In the genomic region with DNA sequence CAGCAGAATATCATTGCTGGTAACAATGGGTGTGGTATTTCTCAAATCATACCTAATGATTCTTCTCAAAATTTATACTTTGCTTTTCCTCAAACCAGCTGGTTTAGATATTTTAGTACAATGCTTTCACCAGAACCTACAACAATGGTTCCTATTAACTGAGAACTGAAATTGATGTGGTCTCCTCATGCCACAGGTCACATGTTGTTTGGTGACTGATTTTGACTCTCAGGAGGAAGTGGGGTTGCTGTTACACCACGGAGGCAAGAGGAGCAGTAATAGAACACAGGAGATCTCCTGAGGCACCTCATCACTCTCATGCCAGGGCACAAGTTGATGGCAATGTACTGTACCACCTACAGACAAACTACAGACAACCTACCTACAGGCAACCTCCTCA, we compare ENCODE assay signal across 8 cellular contexts. TPM values are rescaled to one million over a fixed set of nuclear protein-coding genes. Genes with fewer than 3 reads are reported as not detected.
DNase-seq lines count a peak whose midpoint lies in the region; ATAC-seq and TF ChIP-seq lines count a peak whose summit lies in the region.

No MANE protein-coding gene starts in this region.

- H2BK120ac ChIP-seq in neuronal stem cell (ENCODE audit: low read depth, low read length) = no peak overlapping the region

- WGBS in neuronal stem cell (ENCODE audit: extremely low coverage in 2 of 2, insufficient read length in 2 of 2, insufficient replicate concordance in 1 of 2), 2 donors = no CpG with 5 or more reads among the region's 1 CpG

- H2AFZ ChIP-seq in Karpas-422 (ENCODE audit: low read length) = no peak overlapping the region
- no peak overlapping the region for H2AFZ ChIP-seq in neuronal stem cell (ENCODE audit: low read length)

- H3K9ac ChIP-seq in Karpas-422 (ENCODE audit: low read length) (peak overlapping the region; percentile 74; the same call in 1 of the 2 replicates), neuronal stem cell (ENCODE audit: low read depth, low read length, poor library complexity) (no peak overlapping the region)

- H4K91ac ChIP-seq in neuronal stem cell (ENCODE audit: low read depth, low read length, poor library complexity) = no peak overlapping the region

- no peak overlapping the region for H2BK12ac ChIP-seq in neuronal stem cell (ENCODE audit: low read length)

- H3K36me3 ChIP-seq in Karpas-422 (ENCODE audit: insufficient read depth, low read length) = peaks cover 16% of the 10 kb centered on the region; the same call in 1 of the 2 replicates
- H3K36me3 ChIP-seq in neuronal stem cell (replicated peaks in 1 of 2; ENCODE audit: control insufficient read depth in 2 of 2, insufficient read depth in 2 of 2, low read length in 2 of 2) = peaks cover 0 to 4% of the 10 kb centered on the region in 2 donors

- H3K27me3 ChIP-seq in Karpas-422 (ENCODE audit: low read length) (no peaks in the 10 kb centered on the region), neuronal stem cell (ENCODE audit: control insufficient read depth in 3 of 3, insufficient read depth in 3 of 3, low read depth in 1 of 3, low read length in 3 of 3) (no peaks in the 10 kb centered on the region)

- H3K79me2 ChIP-seq in Karpas-422 (ENCODE audit: low read length) = peaks cover 32% of the 10 kb centered on the region

- no peak overlapping the region for H2AK5ac ChIP-seq in neuronal stem cell (ENCODE audit: low read depth, low read length)

- peak overlapping the region; percentile 4; the same call in 1 of the 2 replicates for H3K4me3 ChIP-seq in Karpas-422 (ENCODE audit: low read length)
- H3K4me3 ChIP-seq in neuronal stem cell (ENCODE audit: low read length in 2 of 2) = no peak overlapping the region

- H4K20me1 ChIP-seq in Karpas-422 (ENCODE audit: insufficient read depth, low read depth, low read length) = no peaks in the 10 kb centered on the region

- peak; percentile 48 for ATAC-seq in GM18520 (IDR thresholded peaks at IDR 0.05; ENCODE audit: unreplicated experiment)
- peak; percentile 48 for ATAC-seq in GM21723 (IDR thresholded peaks at IDR 0.05; ENCODE audit: unreplicated experiment)

- no peak overlapping the region for H4K8ac ChIP-seq in neuronal stem cell (ENCODE audit: low read depth, low read length)

- H2BK15ac ChIP-seq in neuronal stem cell (ENCODE audit: low read length) = no peak overlapping the region

- H3K4me2 ChIP-seq in Karpas-422 (ENCODE audit: low read depth, low read length, poor library complexity, severe bottlenecking) = peak overlapping the region; percentile 93
- no peak overlapping the region for H3K4me2 ChIP-seq in neuronal stem cell (ENCODE audit: insufficient read depth, low read length, poor library complexity, severe bottlenecking)

- H3K23ac ChIP-seq in neuronal stem cell (ENCODE audit: low read depth, low read length, poor library complexity) = no peak overlapping the region

- no peak overlapping the region for H3K4ac ChIP-seq in neuronal stem cell (ENCODE audit: low read length)

- H3K4me1 ChIP-seq in Karpas-422 (ENCODE audit: low read length) = peaks cover 67% of the 10 kb centered on the region
- H3K4me1 ChIP-seq in neuronal stem cell (ENCODE audit: control insufficient read depth in 2 of 2, insufficient read depth in 1 of 2, low read depth in 1 of 2, low read length in 2 of 2) = peaks cover 2 to 8% of the 10 kb centered on the region in 2 donors

- H2BK5ac ChIP-seq in neuronal stem cell (ENCODE audit: low read length) = no peak overlapping the region

- no peak overlapping the region for H3K14ac ChIP-seq in neuronal stem cell (ENCODE audit: low read length)

- DNase-seq in Karpas-422 = peak; percentile 67
- peak; percentile 65 for DNase-seq in germinal center (ENCODE audit: low spot score)
- no peak for DNase-seq in erythroblast (lab: John Stamatoyannopoulos, UW)
- DNase-seq in glomerular visceral epithelial cell (ENCODE audit: extremely low spot score) = no peak
- no peak for DNase-seq in HuH-7.5 (ENCODE audit: low spot score)
- DNase-seq in neuronal stem cell (ENCODE audit: low spot score) = no peak

- H3K9me2 ChIP-seq in Karpas-422 (replicated peaks; ENCODE audit: insufficient read depth, low read length) = no peaks in the 10 kb centered on the region

- H3K79me1 ChIP-seq in neuronal stem cell (ENCODE audit: low read depth, low read length) = no peaks in the 10 kb centered on the region

- no peak for TF ChIP-seq POLR2A in erythroblast (IDR thresholded peaks at IDR 0.05; ENCODE audit: low read length)

- H3K27ac ChIP-seq in Karpas-422 (ENCODE audit: low read length) = peak overlapping the region; percentile 33
- no peak overlapping the region for H3K27ac ChIP-seq in neuronal stem cell (replicated peaks; ENCODE audit: low read length)

- H3K9me3 ChIP-seq in Karpas-422 (ENCODE audit: low read length) = no peaks in the 10 kb centered on the region; the same call in 1 of the 2 replicates
- H3K9me3 ChIP-seq in neuronal stem cell (replicated peaks in 1 of 2; ENCODE audit: control insufficient read depth in 2 of 2, insufficient read depth in 1 of 2, low read depth in 1 of 2, low read length in 2 of 2) = peaks cover 0 to 7% of the 10 kb centered on the region in 2 donors

- H3K18ac ChIP-seq in neuronal stem cell (ENCODE audit: low read length) = no peak overlapping the region

RNA-seq across cellular contexts. Expression of a gene that starts 3.0 kb away (rescaled TPM):
- 23.4 and 25.8 TPM in 2 replicates for total RNA-seq in Karpas-422 (2014; rRNA removed; shearing (Covaris generic); ENCODE audit: low replicate concordance)
- polyA plus RNA-seq in neuronal stem cell (2013, experiment 1 of 2) = 20.9 TPM
- polyA plus RNA-seq in neuronal stem cell (2013, experiment 2 of 2) = 21.5 TPM

Comparison
In these comparisons a context has a peak if more than half of its experiments do, and no peak if none do; other contexts are left out.
1. DNase-seq: peak in Karpas-422 (single experiment) and germinal center (single experiment); none in erythroblast (0 of 2), glomerular visceral epithelial cell (single experiment), HuH-7.5 (single experiment) and neuronal stem cell (single experiment).